Comparison of ENCODE assay signal across 17 cellular contexts in genomic region chr2:41716497-41716896, GRCh38.
DNase-seq lines count a peak whose midpoint lies in the region; ATAC-seq and TF ChIP-seq lines count a peak whose summit lies in the region.
"Had no signal": no experiment of that assay in that cellular context is flagged by ENCODE, and none has a peak within 500 bp of the region (broad histone marks: within the 10 kb centered on the region; RNA-seq: fewer than 3 reads in every experiment).

No MANE protein-coding gene starts in this region.

- H3K79me2 ChIP-seq in KMS-11 (ENCODE audit: insufficient read depth, low read depth) = no peaks in the 10 kb centered on the region

- H3K36me3 ChIP-seq in CD8-positive, alpha-beta T cell (ENCODE audit: insufficient read depth, low read length) = no peaks in the 10 kb centered on the region
- no peaks in the 10 kb centered on the region for H3K36me3 ChIP-seq in KMS-11 (ENCODE audit: insufficient read depth)

- intact Hi-C loops in CD8-positive, alpha-beta T cell (cut with DNase I, micrococcal nuclease) = no loop called here
- intact Hi-C loops in activated T-helper 2 cell treated with anti-CD3 and anti-CD28 coated beads, Interferon-gamma antibody, Interleukin-2, Interleukin-4, amounts not matched to agents 10 μg/mL and 5 μg/mL and 100 μg/mL, durations not matched to agents 14 hours and 24 hours and 36 hours (cut with micrococcal nuclease) = no loop called here

- CTCF ChIA-PET in CD8-positive, alpha-beta T cell (lab: Charles Lee) = no interaction called here

- no peak overlapping the region for H3K4me3 ChIP-seq in CD8-positive, alpha-beta T cell (ENCODE audit: low read depth, low read length)
- H3K4me3 ChIP-seq in KMS-11 (IDR thresholded peaks at IDR 0.05; ENCODE audit: insufficient read depth, low read depth, low read length) = no peak overlapping the region

- no peak overlapping the region for H3K9ac ChIP-seq in KMS-11

- H3K4me1 Mint-ChIP-seq in CD8-positive, alpha-beta T cell (ENCODE audit: low read depth) = peaks cover 5% of the 10 kb centered on the region
- H3K4me1 Mint-ChIP-seq in central memory CD8-positive, alpha-beta T cell = peaks cover 6% of the 10 kb centered on the region
- H3K4me1 Mint-ChIP-seq in activated T-helper 2 cell treated with anti-CD3 and anti-CD28 coated beads, Interferon-gamma antibody, Interleukin-2, Interleukin-4, amounts not matched to agents 10 μg/mL and 5 μg/mL and 100 μg/mL, durations not matched to agents 14 hours and 24 hours and 36 hours (ENCODE audit: low read depth) = peaks cover 10% of the 10 kb centered on the region
- peaks cover 6% of the 10 kb centered on the region for H3K4me1 Mint-ChIP-seq in activated T-cell treated with anti-CD3 and anti-CD28 coated beads, Interleukin-2, amount 50 U/mL, for 4 hours (ENCODE audit: low read depth)

- H3K9me3 ChIP-seq in CD8-positive, alpha-beta T cell (ENCODE audit: low read length) = no peaks in the 10 kb centered on the region

- no peak overlapping the region for H3K4me3 Mint-ChIP-seq in CD8-positive, alpha-beta T cell
- H3K4me3 Mint-ChIP-seq in central memory CD8-positive, alpha-beta T cell = no peak overlapping the region
- H3K4me3 Mint-ChIP-seq in activated T-helper 2 cell treated with anti-CD3 and anti-CD28 coated beads, Interferon-gamma antibody, Interleukin-2, Interleukin-4, amounts not matched to agents 10 μg/mL and 5 μg/mL and 100 μg/mL, durations not matched to agents 14 hours and 24 hours and 36 hours (ENCODE audit: low read depth) = no peak overlapping the region
- H3K4me3 Mint-ChIP-seq in activated T-cell treated with anti-CD3 and anti-CD28 coated beads, Interleukin-2, amount 50 U/mL, for 4 hours = no peak overlapping the region

- no peaks in the 10 kb centered on the region for H3K4me1 ChIP-seq in CD8-positive, alpha-beta T cell (ENCODE audit: insufficient read depth, low read length)
- peaks cover 38% of the 10 kb centered on the region for H3K4me1 ChIP-seq in KMS-11 (ENCODE audit: low read depth, poor library complexity, severe bottlenecking)

- H4K20me1 ChIP-seq in KMS-11 (ENCODE audit: insufficient read depth) = no peaks in the 10 kb centered on the region

- H3K27me3 Mint-ChIP-seq in CD8-positive, alpha-beta T cell (ENCODE audit: low read depth) = peaks cover 3% of the 10 kb centered on the region
- H3K27me3 Mint-ChIP-seq in central memory CD8-positive, alpha-beta T cell = no peaks in the 10 kb centered on the region
- peaks cover 5% of the 10 kb centered on the region for H3K27me3 Mint-ChIP-seq in activated T-helper 2 cell treated with anti-CD3 and anti-CD28 coated beads, Interferon-gamma antibody, Interleukin-2, Interleukin-4, amounts not matched to agents 10 μg/mL and 5 μg/mL and 100 μg/mL, durations not matched to agents 14 hours and 24 hours and 36 hours (ENCODE audit: low read depth)
- no peaks in the 10 kb centered on the region for H3K27me3 Mint-ChIP-seq in activated T-cell treated with anti-CD3 and anti-CD28 coated beads, Interleukin-2, amount 50 U/mL, for 4 hours (ENCODE audit: low read depth)
- H3K27me3 Mint-ChIP-seq: activated T-helper 17 cell treated with anti-CD3 and anti-CD28 coated beads, Interleukin-2, amount 50 U/mL, for 72 hours had no signal

- H3K27me3 ChIP-seq in CD8-positive, alpha-beta T cell (ENCODE audit: insufficient read depth, low read length) = no peaks in the 10 kb centered on the region
- no peaks in the 10 kb centered on the region for H3K27me3 ChIP-seq in KMS-11 (ENCODE audit: insufficient read depth, low read depth)

- no peak overlapping the region for H3K4me2 ChIP-seq in KMS-11

- DNase-seq in CD8-positive, alpha-beta T cell = no peak
- DNase-seq in NCI-H510A treated with DMSO at 0.1 percent for 48 hours (lab: John Stamatoyannopoulos, UW) = peak; percentile 46
- no peak for DNase-seq in central memory CD8-positive, alpha-beta T cell (ENCODE audit: low spot score in 2 of 2)
- no peak for DNase-seq in activated T-helper 2 cell treated with anti-CD3 and anti-CD28 coated beads, Interferon-gamma antibody, Interleukin-2, Interleukin-4, amounts not matched to agents 10 μg/mL and 5 μg/mL and 100 μg/mL, durations not matched to agents 14 hours and 24 hours and 36 hours (ENCODE audit: low spot score)
- no peak for DNase-seq in activated T-cell treated with anti-CD3 and anti-CD28 coated beads, Interleukin-2, amount 50 U/mL, for 4 hours
- DNase-seq: activated CD8-positive, alpha-beta memory T cell treated with anti-CD3 and anti-CD28 coated beads for 24 hours; amniotic stem cell; cerebellar nuclear complex; H7; hippocampal formation; midbrain; right cardiac atrium; T-helper 1 cell had no signal

- no peak for TF ChIP-seq CTCF in CD8-positive, alpha-beta T cell (IDR thresholded peaks at IDR 0.05)
- TF ChIP-seq CTCF in KMS-11 (conservative IDR thresholded peaks at IDR 0.05; ENCODE audit: low read depth, low read length) = no peak

- no peaks in the 10 kb centered on the region for H3K36me3 Mint-ChIP-seq in CD8-positive, alpha-beta T cell
- peaks cover 4% of the 10 kb centered on the region for H3K36me3 Mint-ChIP-seq in central memory CD8-positive, alpha-beta T cell (ENCODE audit: insufficient read depth)
- no peaks in the 10 kb centered on the region for H3K36me3 Mint-ChIP-seq in activated T-helper 2 cell treated with anti-CD3 and anti-CD28 coated beads, Interferon-gamma antibody, Interleukin-2, Interleukin-4, amounts not matched to agents 10 μg/mL and 5 μg/mL and 100 μg/mL, durations not matched to agents 14 hours and 24 hours and 36 hours (ENCODE audit: low read depth)
- H3K36me3 Mint-ChIP-seq in activated T-cell treated with anti-CD3 and anti-CD28 coated beads, Interleukin-2, amount 50 U/mL, for 4 hours (ENCODE audit: insufficient read depth) = no peaks in the 10 kb centered on the region

- H3K27ac ChIP-seq in CD8-positive, alpha-beta T cell (ENCODE audit: low read depth, low read length) = no peak overlapping the region
- H3K27ac ChIP-seq in KMS-11 = peak overlapping the region; percentile 72; the same call in 1 of the 2 replicates

- 0 out of 2 replicates have a peak overlapping the region, but pooled peaks have one; percentile 24 for H2AFZ ChIP-seq in KMS-11 (ENCODE audit: low read depth)

- H3K27ac Mint-ChIP-seq in CD8-positive, alpha-beta T cell = peak overlapping the region; percentile 8
- peak overlapping the region; percentile 83 for H3K27ac Mint-ChIP-seq in central memory CD8-positive, alpha-beta T cell (ENCODE audit: low read depth)
- no peak overlapping the region for H3K27ac Mint-ChIP-seq in activated T-helper 2 cell treated with anti-CD3 and anti-CD28 coated beads, Interferon-gamma antibody, Interleukin-2, Interleukin-4, amounts not matched to agents 10 μg/mL and 5 μg/mL and 100 μg/mL, durations not matched to agents 14 hours and 24 hours and 36 hours

- H3K9me3 Mint-ChIP-seq in CD8-positive, alpha-beta T cell = no peaks in the 10 kb centered on the region
- no peaks in the 10 kb centered on the region for H3K9me3 Mint-ChIP-seq in central memory CD8-positive, alpha-beta T cell
- no peaks in the 10 kb centered on the region for H3K9me3 Mint-ChIP-seq in activated T-helper 2 cell treated with anti-CD3 and anti-CD28 coated beads, Interferon-gamma antibody, Interleukin-2, Interleukin-4, amounts not matched to agents 10 μg/mL and 5 μg/mL and 100 μg/mL, durations not matched to agents 14 hours and 24 hours and 36 hours
- H3K9me3 Mint-ChIP-seq in activated T-cell treated with anti-CD3 and anti-CD28 coated beads, Interleukin-2, amount 50 U/mL, for 4 hours = no peaks in the 10 kb centered on the region
- H3K9me3 Mint-ChIP-seq: activated T-helper 17 cell treated with anti-CD3 and anti-CD28 coated beads, Interleukin-2, amount 50 U/mL, for 72 hours had no signal

- no peak for ATAC-seq in CD8-positive, alpha-beta T cell
- no peak for ATAC-seq in central memory CD8-positive, alpha-beta T cell (replicated peaks; ENCODE audit: extremely low read depth, poor library complexity, severe bottlenecking)
- ATAC-seq in GM21619 (IDR thresholded peaks at IDR 0.05; ENCODE audit: unreplicated experiment) (no peak), GM21717 (IDR thresholded peaks at IDR 0.05; ENCODE audit: unreplicated experiment) (no peak)
- ATAC-seq in activated T-cell treated with anti-CD3 and anti-CD28 coated beads, Interleukin-2, amount 50 U/mL, for 4 hours = no peak

- POLR2A ChIA-PET in CD8-positive, alpha-beta T cell (lab: Charles Lee) = interaction anchor here (0.7 kb wide), 1 partner anchor 861 kb away, joined by 3 read pairs; no protein-coding TSS in a partner anchor
